In genomic region chr2:164134368-164134767, GRCh38 we compare ENCODE assay signal across 1 cellular context.
TF ChIP-seq lines count a peak whose summit lies in the region.

No MANE protein-coding gene starts in this region.

TF ChIP-seq in SK-N-SH treated with all-trans-retinoic acid at 6 μM for 48 hours, 23 proteins besides CTCF, POLR2A, EP300 and RAD21 (continued from another document):
- TF ChIP-seq ZFP3 (CRISPR knock-in tag; IDR thresholded peaks at IDR 0.05), result no peak
